Comparison of ENCODE assay signal across 9 cellular contexts in the genomic region with DNA sequence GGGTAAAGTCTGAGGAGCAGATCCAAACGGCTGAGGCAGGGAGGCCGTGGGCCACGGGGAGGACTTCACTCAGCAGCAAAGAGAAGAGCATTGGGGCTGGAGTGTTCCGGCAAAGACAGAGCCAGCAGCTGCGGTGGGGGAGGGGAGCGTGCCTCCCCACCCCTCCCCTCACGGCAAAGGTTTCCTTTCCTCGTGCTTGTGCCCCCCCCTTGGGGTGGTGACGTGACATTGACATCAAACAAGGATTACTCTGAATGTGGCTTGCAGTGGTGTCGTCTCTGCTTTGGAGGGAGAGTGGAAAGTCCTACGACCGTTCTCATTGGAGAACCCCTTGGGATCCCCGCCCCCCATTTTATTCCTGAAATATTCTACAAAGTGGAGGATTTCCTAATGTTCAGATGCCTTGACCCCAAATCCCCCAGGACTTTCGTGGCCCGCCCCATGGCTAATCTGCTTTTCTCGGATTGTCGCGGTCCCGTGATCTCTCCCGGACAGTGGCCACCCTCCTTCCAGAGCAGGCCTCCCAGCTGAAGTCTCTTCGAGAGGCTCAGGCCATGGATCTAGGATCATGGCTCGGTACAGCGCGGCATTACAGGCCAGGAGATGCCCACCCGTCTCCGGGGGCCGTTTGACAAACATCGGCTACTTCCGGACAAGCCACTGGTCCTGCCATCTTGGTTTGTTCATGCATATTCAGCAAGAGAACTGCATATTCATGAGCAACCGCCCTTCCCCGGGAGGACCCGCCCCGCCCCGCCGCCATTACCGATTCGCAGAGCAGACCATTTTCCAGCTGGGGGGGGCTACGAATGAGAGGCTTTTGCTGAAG. TPM values are rescaled to one million over a fixed set of nuclear protein-coding genes. Genes with fewer than 3 reads are reported as not detected.
DNase-seq lines count a peak whose midpoint lies in the region; ATAC-seq and TF ChIP-seq lines count a peak whose summit lies in the region.
"Had no signal": no experiment of that assay in that cellular context is flagged by ENCODE, and none has a peak within 500 bp of the region (broad histone marks: within the 10 kb centered on the region; RNA-seq: fewer than 3 reads in every experiment).

No MANE protein-coding gene starts in this region.

- peak overlapping the region; percentile 81 for H3K4me3 ChIP-seq in BE2C (ENCODE audit: low read depth, low read length)
- peak overlapping the region; percentile 52 to 66 for H3K4me3 ChIP-seq in left lung

- H3K27me3 ChIP-seq in BE2C (no peaks in the 10 kb centered on the region), left lung (no peaks in the 10 kb centered on the region)

- peak overlapping the region; percentile 100 for H3K27ac Mint-ChIP-seq in dendritic cell treated with granulocyte-macrophage colony-stimulating factor and Interleukin-4, amounts not matched to agents 40 ng/mL and 50 ng/mL, for 4 days

- H3K4me3 Mint-ChIP-seq in dendritic cell treated with granulocyte-macrophage colony-stimulating factor and Interleukin-4, amounts not matched to agents 40 ng/mL and 50 ng/mL, for 4 days: peak overlapping the region; percentile 97

- peaks cover 72% of the 10 kb centered on the region for H3K4me1 Mint-ChIP-seq in dendritic cell treated with granulocyte-macrophage colony-stimulating factor and Interleukin-4, amounts not matched to agents 40 ng/mL and 50 ng/mL, for 4 days (ENCODE audit: low read depth)

- no peaks in the 10 kb centered on the region for H3K4me1 ChIP-seq in BE2C
- H3K4me1 ChIP-seq in left lung: peaks cover 29 to 54% of the 10 kb centered on the region in 2 donors

- peak; percentile 81 for DNase-seq in BE2C
- DNase-seq in NCI-H748 treated with DMSO at 0.1 percent for 48 hours (lab: John Stamatoyannopoulos, UW): peak; percentile 97
- peak; percentile 96 to 97 for DNase-seq in activated CD4-positive, alpha-beta T cell treated with anti-CD3 and anti-CD28 coated beads, Interleukin-2, amount 50 U/mL, for 4 hours
- DNase-seq in left lung: peak; percentile 91 to 93
- peak; percentile 89 to 95 for DNase-seq in stimulated activated CD4-positive, alpha-beta T cell treated with anti-CD3 and anti-CD28 coated beads, Interleukin-2, amount 100 ng/mL, for 24 hours

- ATAC-seq in GM19395 (IDR thresholded peaks at IDR 0.05; ENCODE audit: unreplicated experiment): peak; percentile 45
- ATAC-seq in HG03565 (IDR thresholded peaks at IDR 0.05; ENCODE audit: unreplicated experiment): peak; percentile 30
- peak; percentile 73 for ATAC-seq in left lung

- no peaks in the 10 kb centered on the region for H3K9me3 ChIP-seq in BE2C
- H3K9me3 ChIP-seq in left lung: no peaks in the 10 kb centered on the region

- no peaks in the 10 kb centered on the region for H3K27me3 Mint-ChIP-seq in dendritic cell treated with granulocyte-macrophage colony-stimulating factor and Interleukin-4, amounts not matched to agents 40 ng/mL and 50 ng/mL, for 4 days

- peak overlapping the region; percentile 98 to 100 for H3K27ac ChIP-seq in left lung

- no peaks in the 10 kb centered on the region for H3K9me3 Mint-ChIP-seq in dendritic cell treated with granulocyte-macrophage colony-stimulating factor and Interleukin-4, amounts not matched to agents 40 ng/mL and 50 ng/mL, for 4 days

- intact Hi-C loops in dendritic cell treated with granulocyte-macrophage colony-stimulating factor and Interleukin-4, amounts not matched to agents 40 ng/mL and 50 ng/mL, for 4 days (cut with micrococcal nuclease): loop anchor here (1.0 to 10.0 kb wide), 2 partner anchors 48 to 129 kb away; partner anchors contain the start of genes KCTD11, TMEM102 and TMEM95
- intact Hi-C loops in left lung (cut with DNase I): no loop called here

- TF ChIP-seq CTCF in BE2C (IDR thresholded peaks at IDR 0.05; ENCODE audit: low read depth, low read length): no peak
- TF ChIP-seq CTCF in left lung (IDR thresholded peaks at IDR 0.05): no peak

- peaks cover 48% of the 10 kb centered on the region for H3K36me3 Mint-ChIP-seq in dendritic cell treated with granulocyte-macrophage colony-stimulating factor and Interleukin-4, amounts not matched to agents 40 ng/mL and 50 ng/mL, for 4 days (ENCODE audit: low read depth)

- no peaks in the 10 kb centered on the region for H3K36me3 ChIP-seq in BE2C
- peaks cover 0 to 3% of the 10 kb centered on the region in 2 donors for H3K36me3 ChIP-seq in left lung

RNA-seq across cellular contexts. Expression of gene POLR2A, which starts 0.7 kb away (rescaled TPM):
- 75.6 TPM for polyA plus RNA-seq in BE2C (2012; ENCODE audit: insufficient read depth, insufficient read length, low read depth)
- total RNA-seq in left lung: 100 to 1,000 TPM in 1 of 2 donors, 10 to 100 TPM in 1; 90.8 to 116 TPM

RNA-seq across cellular contexts. Expression of gene SLC35G6, which starts 2.2 kb away (rescaled TPM):
- polyA plus RNA-seq in BE2C (2012; ENCODE audit: insufficient read depth, insufficient read length, low read depth): not detected
- not detected for total RNA-seq in left lung
- total RNA-seq: T-helper 1 cell treated with Interleukin-12 subunit alpha and Interleukin-12 subunit beta and Interleukin-4 antibody, amounts not matched to agents 30 ng/mL and 1 ng/mL, for 36 hours had no signal

RNA-seq across cellular contexts. Expression of gene ZBTB4, which starts 4.0 kb away (rescaled TPM):
- 7.9 TPM for polyA plus RNA-seq in BE2C (2012; ENCODE audit: insufficient read depth, insufficient read length, low read depth)
- 10 to 100 TPM; 46.2 to 63.2 TPM for total RNA-seq in left lung

RNA-seq across cellular contexts. Expression of gene CHRNB1, which starts 38.6 kb away (rescaled TPM):
- 4.6 TPM for polyA plus RNA-seq in BE2C (2012; ENCODE audit: insufficient read depth, insufficient read length, low read depth)
- 10 to 100 TPM; 10.6 to 12.1 TPM for total RNA-seq in left lung

RNA-seq across cellular contexts. Expression of gene FGF11, which starts 44.1 kb away (rescaled TPM):
- polyA plus RNA-seq in BE2C (2012; ENCODE audit: insufficient read depth, insufficient read length, low read depth): 7.1 TPM
- total RNA-seq in left lung: 1 to 10 TPM in 1 of 2 donors, under 1 TPM in 1; 0.97 to 1.7 TPM

Comparison
In these comparisons a context has a peak if more than half of its experiments do, and no peak if none do; other contexts are left out.
1. Peak in every context shown above with its lines: DNase-seq, ATAC-seq, H3K4me3 ChIP-seq and H3K27ac ChIP-seq.